ENCODE assay signal across 9 cellular contexts in genomic region chr17:41647940-41648410, GRCh38. TPM values are rescaled to one million over a fixed set of nuclear protein-coding genes. Genes with fewer than 3 reads are reported as not detected.
DNase-seq lines count a peak whose midpoint lies in the region; ATAC-seq and TF ChIP-seq lines count a peak whose summit lies in the region.
"Had no signal": no experiment of that assay in that cellular context is flagged by ENCODE, and none has a peak within 500 bp of the region (broad histone marks: within the 10 kb centered on the region; RNA-seq: fewer than 3 reads in every experiment).

No MANE protein-coding gene starts in this region.

- no peaks in the 10 kb centered on the region for H3K36me3 ChIP-seq in effector memory CD4-positive, alpha-beta T cell (ENCODE audit: control insufficient read depth, insufficient read depth, low read length)
- H3K36me3 ChIP-seq in lung (ENCODE audit: control insufficient read depth in 2 of 2, insufficient read depth in 2 of 2, low read length in 2 of 2): no peaks in the 10 kb centered on the region

- H3K4me1 ChIP-seq in effector memory CD4-positive, alpha-beta T cell (ENCODE audit: control insufficient read depth, insufficient read depth, low read length, poor library complexity, severe bottlenecking): peaks cover 14% of the 10 kb centered on the region
- peaks cover 0 to 17% of the 10 kb centered on the region in 2 donors for H3K4me1 ChIP-seq in lung (ENCODE audit: control insufficient read depth in 2 of 2, insufficient read depth in 2 of 2, low read length in 2 of 2)

- no peaks in the 10 kb centered on the region for H3K27me3 ChIP-seq in effector memory CD4-positive, alpha-beta T cell (replicated peaks; ENCODE audit: control insufficient read depth, insufficient read depth, low read length, poor library complexity, severe bottlenecking)
- H3K27me3 ChIP-seq in lung (ENCODE audit: control insufficient read depth, insufficient read depth): no peaks in the 10 kb centered on the region

- H3K4me3 ChIP-seq in effector memory CD4-positive, alpha-beta T cell (ENCODE audit: insufficient read depth, low read depth, low read length, poor library complexity, severe bottlenecking): peak overlapping the region; percentile 59
- no peak overlapping the region for H3K4me3 ChIP-seq in lung

- peak; percentile 93 for TF ChIP-seq CTCF in lung (IDR thresholded peaks at IDR 0.05; ENCODE audit: control extremely low read depth, extremely low read depth)

- H3K9me3 ChIP-seq in effector memory CD4-positive, alpha-beta T cell (ENCODE audit: control insufficient read depth, low read length): no peaks in the 10 kb centered on the region
- H3K9me3 ChIP-seq in lung (ENCODE audit: control insufficient read depth in 2 of 2, insufficient read depth in 1 of 2, low read length in 1 of 2): peaks cover 0 to 4% of the 10 kb centered on the region in 2 donors

- ATAC-seq in HG02759 (IDR thresholded peaks at IDR 0.05; ENCODE audit: unreplicated experiment): peak; percentile 59
- ATAC-seq in lung (ENCODE audit: insufficient read depth, low FRiP score): peak; percentile 65
- ATAC-seq in HG03175 (IDR thresholded peaks at IDR 0.05; ENCODE audit: unreplicated experiment): no peak

- peak overlapping the region; percentile 14 for H3K27ac ChIP-seq in effector memory CD4-positive, alpha-beta T cell (ENCODE audit: insufficient read depth, low read length, poor library complexity, severe bottlenecking)
- H3K27ac ChIP-seq in lung (ENCODE audit: low read depth in 1 of 2, low read length in 1 of 2): no peak overlapping the region

- 1 to 2% methylated on average over 22 of the region's 22 CpGs for WGBS in lung, 2 donors

- DNase-seq in COLO829 (ENCODE audit: low spot score) (peak; percentile 74), NCI-H774 (lab: John Stamatoyannopoulos, UW) (peak; percentile 84), lung (ENCODE audit: low spot score) (peak; percentile 87)
- peak; percentile 67 to 85 for DNase-seq in activated CD8-positive, alpha-beta memory T cell treated with anti-CD3 and anti-CD28 coated beads for 1 hour (ENCODE audit: extremely low read depth in 1 of 2, low read depth in 1 of 2)
- peak; percentile 64 to 82 (median 78) for DNase-seq in effector memory CD4-positive, alpha-beta T cell
- DNase-seq in stimulated activated CD4-positive, alpha-beta T cell treated with anti-CD3 and anti-CD28 coated beads, TNF-alpha, amount 100 ng/mL, for 24 hours (ENCODE audit: low read depth in 3 of 3): peak; percentile 81 to 91 (median 84)

RNA-seq across cellular contexts. Expression of gene KRT17, which starts 23.6 kb away (rescaled TPM):
- 10 to 100 TPM; 39.8 to 45.4 TPM for total RNA-seq in lung
- 10 to 100 TPM; 27.3 to 47.2 TPM for polyA plus RNA-seq in lung
- total RNA-seq: T-helper 2 cell treated with Interferon-gamma antibody and Interleukin-4, amounts not matched to agents 100 ng/mL and 5 ng/mL, for 36 hours had no signal

RNA-seq across cellular contexts. Expression of gene KRT16, which starts 35.4 kb away (rescaled TPM):
- total RNA-seq in lung: under 1 TPM in 1 of 2 donors, not detected in 1; 0.28 TPM
- polyA plus RNA-seq in lung: under 1 TPM; 0.10 to 0.18 TPM
- total RNA-seq: T-helper 2 cell treated with Interferon-gamma antibody and Interleukin-4, amounts not matched to agents 100 ng/mL and 5 ng/mL, for 36 hours had no signal

RNA-seq across cellular contexts. Expression of gene EIF1, which starts 40.7 kb away (rescaled TPM):
- 100 to 1,000 TPM; 381 to 872 TPM for total RNA-seq in lung
- polyA plus RNA-seq in lung: 100 to 1,000 TPM; 485 to 867 TPM
